8 cellular contexts compared by ENCODE assay signal in the genomic region with DNA sequence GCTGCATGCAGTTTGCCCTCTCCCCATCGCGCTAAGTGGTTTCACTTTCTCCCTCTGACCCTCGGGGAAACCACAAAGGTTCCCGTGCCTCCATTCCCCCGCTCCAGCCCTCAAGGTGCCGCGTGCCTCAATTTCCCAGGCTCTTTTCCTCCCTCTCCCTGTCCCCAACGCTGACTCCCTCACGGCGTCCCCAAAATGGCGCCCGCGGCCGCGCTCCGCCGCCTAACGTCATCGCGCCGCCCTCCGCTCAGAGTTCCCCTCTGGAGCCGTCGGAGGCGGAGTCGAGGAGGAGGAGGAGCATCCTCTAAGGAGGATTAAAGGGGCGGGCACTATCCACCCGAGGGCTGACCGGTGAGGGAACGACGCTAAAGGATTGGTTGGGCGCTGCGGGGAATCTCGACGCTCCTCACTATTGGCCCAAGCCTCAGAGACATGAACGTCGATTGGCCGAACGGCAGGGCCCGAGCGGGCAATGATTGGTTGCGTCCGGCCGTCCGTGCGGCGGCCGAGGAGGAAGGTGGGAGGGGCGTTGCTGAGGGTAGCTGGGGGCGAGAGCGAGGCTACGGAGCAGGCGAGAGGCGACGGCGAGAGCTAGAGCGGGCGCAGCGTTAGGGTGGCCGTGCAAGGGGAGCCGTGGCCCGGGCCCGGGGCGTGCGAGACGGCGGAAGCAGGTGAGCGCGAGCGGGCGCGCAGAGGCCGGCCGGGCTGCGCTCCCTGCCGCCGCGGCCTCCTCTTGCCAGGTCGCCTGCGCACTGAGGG.
DNase-seq lines count a peak whose midpoint lies in the region; ATAC-seq and FAIRE-seq lines count a peak whose summit lies in the region.

A gene with protein sequence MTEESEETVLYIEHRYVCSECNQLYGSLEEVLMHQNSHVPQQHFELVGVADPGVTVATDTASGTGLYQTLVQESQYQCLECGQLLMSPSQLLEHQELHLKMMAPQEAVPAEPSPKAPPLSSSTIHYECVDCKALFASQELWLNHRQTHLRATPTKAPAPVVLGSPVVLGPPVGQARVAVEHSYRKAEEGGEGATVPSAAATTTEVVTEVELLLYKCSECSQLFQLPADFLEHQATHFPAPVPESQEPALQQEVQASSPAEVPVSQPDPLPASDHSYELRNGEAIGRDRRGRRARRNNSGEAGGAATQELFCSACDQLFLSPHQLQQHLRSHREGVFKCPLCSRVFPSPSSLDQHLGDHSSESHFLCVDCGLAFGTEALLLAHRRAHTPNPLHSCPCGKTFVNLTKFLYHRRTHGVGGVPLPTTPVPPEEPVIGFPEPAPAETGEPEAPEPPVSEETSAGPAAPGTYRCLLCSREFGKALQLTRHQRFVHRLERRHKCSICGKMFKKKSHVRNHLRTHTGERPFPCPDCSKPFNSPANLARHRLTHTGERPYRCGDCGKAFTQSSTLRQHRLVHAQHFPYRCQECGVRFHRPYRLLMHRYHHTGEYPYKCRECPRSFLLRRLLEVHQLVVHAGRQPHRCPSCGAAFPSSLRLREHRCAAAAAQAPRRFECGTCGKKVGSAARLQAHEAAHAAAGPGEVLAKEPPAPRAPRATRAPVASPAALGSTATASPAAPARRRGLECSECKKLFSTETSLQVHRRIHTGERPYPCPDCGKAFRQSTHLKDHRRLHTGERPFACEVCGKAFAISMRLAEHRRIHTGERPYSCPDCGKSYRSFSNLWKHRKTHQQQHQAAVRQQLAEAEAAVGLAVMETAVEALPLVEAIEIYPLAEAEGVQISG (plus strand): TSS at position 551 of the 759 bp plus-strand sequence. CDS start 2,441 bp downstream, outside the sequence.

- peaks cover 0 to 2% of the 10 kb centered on the region in 2 donors for H3K9me3 Mint-ChIP-seq in effector memory CD8-positive, alpha-beta T cell

- peak within 1 kb of the TSS; percentile 94 to 98 for H3K4me3 Mint-ChIP-seq in effector memory CD8-positive, alpha-beta T cell

- H3K27me3 Mint-ChIP-seq in effector memory CD8-positive, alpha-beta T cell = no peaks in the 10 kb centered on the region

- H3K36me3 Mint-ChIP-seq in effector memory CD8-positive, alpha-beta T cell (ENCODE audit: insufficient read depth) = peaks cover 37% of the 10 kb centered on the region

- peak; percentile 100 for FAIRE-seq in HTR-8/SVneo (lab: Jason Lieb, UNC)

- peaks cover 30 to 35% of the 10 kb centered on the region in 2 donors for H3K4me1 Mint-ChIP-seq in effector memory CD8-positive, alpha-beta T cell (ENCODE audit: low read depth in 2 of 2)

- peak; percentile 86 for ATAC-seq in GM21367 (IDR thresholded peaks at IDR 0.05; ENCODE audit: unreplicated experiment)
- peak; percentile 92 for ATAC-seq in effector memory CD8-positive, alpha-beta T cell (replicated peaks)

- peak within 1 kb of the TSS; percentile 99 to 100 for H3K27ac Mint-ChIP-seq in effector memory CD8-positive, alpha-beta T cell

- peak; percentile 97 for DNase-seq in COLO829 (ENCODE audit: low spot score)
- DNase-seq in HTR-8/SVneo (ENCODE audit: insufficient read length, low spot score) = peak; percentile 99
- DNase-seq in NOMO-1 treated with dmso at 0.1 percent for 144 hours (lab: John Stamatoyannopoulos, UW; ENCODE audit: unreplicated experiment) = peak; percentile 99
- DNase-seq in activated CD8-positive, alpha-beta memory T cell treated with anti-CD3 and anti-CD28 coated beads for 48 hours (ENCODE audit: low read depth in 2 of 3, low spot score in 2 of 3) = peak; percentile 81 to 92 (median 89)
- peak; percentile 97 to 98 (median 98) for DNase-seq in effector memory CD8-positive, alpha-beta T cell
- peak; percentile 100 for DNase-seq in medulla oblongata (ENCODE audit: extremely low spot score)
- peak; percentile 98 for DNase-seq in stimulated activated CD8-positive, alpha-beta memory T cell treated with anti-CD3 and anti-CD28 coated beads, Interleukin-12 subunit alpha, Interleukin-12 subunit beta, amount 100 ng/mL, for 1 hour (ENCODE audit: low read depth)

Comparison
In these comparisons a context has a peak if more than half of its experiments do, and no peak if none do; other contexts are left out.
1. Peak in every context shown above with its lines: DNase-seq and ATAC-seq.